In genomic region chr15:101439285-101439919, GRCh38 we compare ENCODE assay signal across 13 cellular contexts. TPM values are rescaled to one million over a fixed set of nuclear protein-coding genes. Genes with fewer than 3 reads are reported as not detected.
DNase-seq lines count a peak whose midpoint lies in the region; ATAC-seq, FAIRE-seq and TF ChIP-seq lines count a peak whose summit lies in the region.
"Had no signal": no experiment of that assay in that cellular context is flagged by ENCODE, and none has a peak within 500 bp of the region (broad histone marks: within the 10 kb centered on the region; RNA-seq: fewer than 3 reads in every experiment).

No MANE protein-coding gene starts in this region.

- no peaks in the 10 kb centered on the region for H4K20me1 ChIP-seq in OCI-LY7 (ENCODE audit: insufficient read depth, low read length)

- TF ChIP-seq CTCF in brain microvascular endothelial cell (IDR thresholded peaks at IDR 0.05; ENCODE audit: low read depth, low read length, missing control alignments) (no peak), kidney (IDR thresholded peaks at IDR 0.05; ENCODE audit: borderline replicate concordance, extremely low read depth, insufficient read depth) (no peak), spleen (IDR thresholded peaks at IDR 0.05 in 8 of 11, conservative IDR thresholded peaks at IDR 0.05 in 3 of 11) (no peak), OCI-LY7 (conservative IDR thresholded peaks at IDR 0.05; ENCODE audit: low read length) (no peak)

- H3K4me1 Mint-ChIP-seq in naive thymus-derived CD8-positive, alpha-beta T cell = peaks cover 0 to 13% (median 2%) of the 10 kb centered on the region in 4 donors

- CTCF ChIA-PET in OCI-LY7 (lab: Charles Lee; ENCODE audit: unreplicated experiment) = no interaction called here

- FAIRE-seq in kidney (lab: Jason Lieb, UNC) = no peak

- no peak overlapping the region for H3K4me3 Mint-ChIP-seq in naive thymus-derived CD8-positive, alpha-beta T cell
- H3K4me3 Mint-ChIP-seq: stimulated activated naive CD8-positive, alpha-beta T cell treated with anti-CD3 and anti-CD28 coated beads, Interleukin-15, Interleukin-2, amounts not matched to agents 100 ng/mL and 50 ng/mL, for 24 hours had no signal

- in situ Hi-C loops in brain microvascular endothelial cell (cut with HindIII; ENCODE audit: low pct_ligation_motif_present, low sequenced_read_pairs) = no loop called here

- H3K27ac ChIP-seq in brain microvascular endothelial cell (no peak overlapping the region), kidney (ENCODE audit: low read depth in 2 of 2, low read length in 2 of 2) (no peak overlapping the region), spleen (peak overlapping the region in 7 of 8 donors; percentile 25 to 75 (median 67)), OCI-LY7 (ENCODE audit: low read depth, low read length, poor library complexity, severe bottlenecking) (no peak overlapping the region)

- H3K36me3 ChIP-seq in brain microvascular endothelial cell (replicated peaks) = no peaks in the 10 kb centered on the region
- H3K36me3 ChIP-seq in kidney (ENCODE audit: control insufficient read depth in 1 of 2, insufficient read depth in 2 of 2, low read length in 2 of 2) = no peaks in the 10 kb centered on the region
- peaks cover 0 to 26% (median 0%) of the 10 kb centered on the region in 6 donors for H3K36me3 ChIP-seq in spleen
- no peaks in the 10 kb centered on the region for H3K36me3 ChIP-seq in OCI-LY7 (ENCODE audit: insufficient read depth, low read length)

- H3K9me3 ChIP-seq in kidney (ENCODE audit: control insufficient read depth in 1 of 2, low read length in 2 of 2) (no peaks in the 10 kb centered on the region), spleen (no peaks in the 10 kb centered on the region), OCI-LY7 (ENCODE audit: low read length) (no peaks in the 10 kb centered on the region)

- POLR2A ChIA-PET in naive thymus-derived CD8-positive, alpha-beta T cell (lab: Charles Lee) = no interaction called here
- POLR2A ChIA-PET in OCI-LY7 (lab: Charles Lee) = interaction anchor here (0.7 kb wide), 1 partner anchor 44 kb away, joined by 3 read pairs; no protein-coding TSS in a partner anchor

- no peaks in the 10 kb centered on the region for H3K9me2 ChIP-seq in OCI-LY7 (ENCODE audit: insufficient read depth, low read length)

- BruUV-seq in OCI-LY7 (replicated peaks; lab: Mats Ljungman, UMichigan) = no TSS peak

- H3K27me3 Mint-ChIP-seq in naive thymus-derived CD8-positive, alpha-beta T cell = peaks cover 2 to 30% (median 9%) of the 10 kb centered on the region in 5 donors

- H3K27me3 ChIP-seq in brain microvascular endothelial cell (replicated peaks) = no peaks in the 10 kb centered on the region
- H3K27me3 ChIP-seq in spleen (replicated peaks in 1 of 7) = peaks cover 0 to 3% (median 0%) of the 10 kb centered on the region in 7 donors

- no peaks in the 10 kb centered on the region for H3K9me3 Mint-ChIP-seq in naive thymus-derived CD8-positive, alpha-beta T cell
- H3K9me3 Mint-ChIP-seq: stimulated activated naive CD8-positive, alpha-beta T cell treated with anti-CD3 and anti-CD28 coated beads, Interleukin-15, Interleukin-2, amounts not matched to agents 100 ng/mL and 50 ng/mL, for 24 hours had no signal

- H2AFZ ChIP-seq in OCI-LY7 (ENCODE audit: low read length) = no peak overlapping the region

- intact Hi-C loops in kidney (cut with DNase I) = no loop called here
- intact Hi-C loops in spleen (cut with DNase I; ENCODE audit: low total_unique reads) = no loop called here
- intact Hi-C loops in OCI-LY7 (cut with micrococcal nuclease; ENCODE audit: unreplicated experiment) = no loop called here

- H3K4me3 ChIP-seq in brain microvascular endothelial cell (ENCODE audit: low read depth, low read length) = no peak overlapping the region
- H3K4me3 ChIP-seq in kidney (ENCODE audit: low read length in 2 of 2) = no peak overlapping the region
- H3K4me3 ChIP-seq in spleen = no peak overlapping the region
- H3K4me3 ChIP-seq in OCI-LY7 (ENCODE audit: low read depth, low read length, poor library complexity, severe bottlenecking) = no peak overlapping the region

- H3K36me3 Mint-ChIP-seq in naive thymus-derived CD8-positive, alpha-beta T cell = peaks cover 0 to 4% (median 0%) of the 10 kb centered on the region in 3 donors

- H3K27ac Mint-ChIP-seq in naive thymus-derived CD8-positive, alpha-beta T cell = no peak overlapping the region
- H3K27ac Mint-ChIP-seq: stimulated activated naive CD8-positive, alpha-beta T cell treated with anti-CD3 and anti-CD28 coated beads, Interleukin-15, Interleukin-2, amounts not matched to agents 100 ng/mL and 50 ng/mL, for 24 hours had no signal

- 59 to 85% (median 67%) methylated on average over 8 of the region's 8 CpGs for WGBS in spleen, 5 donors

- ATAC-seq in GM18511 (IDR thresholded peaks at IDR 0.05; ENCODE audit: unreplicated experiment) = no peak
- ATAC-seq in naive thymus-derived CD8-positive, alpha-beta T cell = no peak
- ATAC-seq: Panc1 had no signal

- H3K79me2 ChIP-seq in OCI-LY7 (ENCODE audit: insufficient read depth, low read depth, low read length) = no peaks in the 10 kb centered on the region

- peak; percentile 34 for DNase-seq in EL
- peak; percentile 15 for DNase-seq in brain microvascular endothelial cell
- DNase-seq in kidney = peak; percentile 72
- DNase-seq in spleen = peak; percentile 68
- no peak for DNase-seq in naive thymus-derived CD8-positive, alpha-beta T cell
- DNase-seq in NCI-H2029 (lab: John Stamatoyannopoulos, UW) = no peak
- no peak for DNase-seq in OCI-LY7 (ENCODE audit: low spot score)
- DNase-seq: DMS79 treated with DMSO at 0.1 percent for 48 hours; NCI-H2081 treated with DMSO at 0.1 percent for 48 hours; stimulated activated CD4-positive, alpha-beta T cell treated with anti-CD3 and anti-CD28 coated beads, Interleukin-1b, Interleukin-23, amount 100 ng/mL, for 48 hours had no signal

- no peak for TF ChIP-seq POLR2A in spleen (IDR thresholded peaks at IDR 0.05)

- no peak overlapping the region for H3K4me2 ChIP-seq in OCI-LY7 (ENCODE audit: low read length)

- H3K9ac ChIP-seq in kidney (ENCODE audit: low read length in 2 of 2) = no peak overlapping the region

- no peaks in the 10 kb centered on the region for H3K4me1 ChIP-seq in kidney (ENCODE audit: control insufficient read depth in 1 of 2, insufficient read depth in 1 of 2, low read depth in 1 of 2, low read length in 2 of 2)
- peaks cover 6 to 52% (median 32%) of the 10 kb centered on the region in 6 donors for H3K4me1 ChIP-seq in spleen
- H3K4me1 ChIP-seq in OCI-LY7 (ENCODE audit: insufficient read depth, low read length, poor library complexity, severe bottlenecking) = no peaks in the 10 kb centered on the region

RNA-seq across cellular contexts. Expression of gene PCSK6, which starts 50.1 kb away (rescaled TPM):
- total RNA-seq in kidney (7.3 TPM), spleen (100 to 1,000 TPM; 167 to 403 (median 304) TPM), OCI-LY7 (2022) (0.57 TPM in 1 of 2 replicates, not detected in the other)
- polyA plus RNA-seq in kidney (ENCODE audit: insufficient read depth, low read depth, low replicate concordance) (3.8 TPM), spleen (10 to 100 TPM in 2 of 3 donors, 1 to 10 TPM in 1; 10.0 to 39.8 (median 21.7) TPM)
- total RNA-seq in naive thymus-derived CD8-positive, alpha-beta T cell = 1 to 10 TPM; 2.9 to 6.7 TPM
- polyA plus RNA-seq in naive thymus-derived CD8-positive, alpha-beta T cell = 1 to 10 TPM in 1 of 3 donors, under 1 TPM in 2; 0.04 to 1.3 (median 0.66) TPM
- total RNA-seq in OCI-LY7 (2014; rRNA removed; shearing (Covaris generic)) = not detected in 2 replicates

Comparison
In these comparisons a context has a peak if more than half of its experiments do, and no peak if none do; other contexts are left out.
1. DNase-seq: peak in EL (single experiment), brain microvascular endothelial cell (single experiment), kidney (single experiment) and spleen (single experiment); none in naive thymus-derived CD8-positive, alpha-beta T cell (0 of 10), NCI-H2029 (single experiment) and OCI-LY7 (single experiment).
2. H3K27ac ChIP-seq: peak in spleen (7 of 8); none in brain microvascular endothelial cell (single experiment), kidney (0 of 2) and OCI-LY7 (single experiment).
3. RNA of gene PCSK6, which starts 50.1 kb away (total RNA-seq): 167 to 403 TPM in spleen; 7.3 TPM in kidney (single experiment), 2.9 to 6.7 TPM in naive thymus-derived CD8-positive, alpha-beta T cell and 0.57 TPM in OCI-LY7; every median in the first group is over 10 times any median in the second.